1 cellular context compared by ENCODE assay signal in the genomic region with DNA sequence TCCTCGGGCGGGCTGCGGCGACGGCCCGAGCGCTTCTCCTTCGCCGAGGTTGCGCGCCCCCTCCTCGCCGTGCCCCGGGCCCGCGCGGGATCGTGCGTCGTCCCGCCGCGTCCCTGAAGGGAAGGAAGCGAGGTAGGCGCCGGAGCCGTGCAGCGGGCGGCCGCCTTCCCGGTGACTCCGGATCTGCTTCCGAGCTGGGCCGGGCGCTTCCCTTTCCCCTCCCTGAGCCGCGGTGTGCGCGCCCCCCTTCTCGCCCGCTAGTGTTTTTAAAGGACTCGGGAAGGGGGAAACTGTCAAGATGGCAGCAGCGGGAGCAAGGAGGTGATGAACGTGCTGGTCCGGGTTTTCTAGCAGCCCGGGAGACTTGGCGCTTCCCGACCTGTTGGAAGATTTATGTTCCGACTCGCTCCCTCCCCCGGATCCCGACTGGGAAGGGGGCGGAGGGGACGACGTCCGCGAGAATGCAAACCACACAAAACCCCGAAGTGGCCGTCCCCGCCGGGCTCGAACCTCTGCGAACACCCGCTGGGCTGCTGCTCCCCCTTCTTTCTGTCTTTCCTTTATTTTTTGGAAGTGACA.
TF ChIP-seq lines count a peak whose summit lies in the region.

No MANE protein-coding gene starts in this region.

TF ChIP-seq in K562, 482 proteins besides CTCF, POLR2A, EP300 and RAD21 (continued from another document and continues in another):
- TF ChIP-seq BRD4 (IDR thresholded peaks at IDR 0.05) (peak; percentile 55; the same call in 1 of the 2 replicates), ZNF239 (CRISPR knock-in tag; IDR thresholded peaks at IDR 0.05) (no peak), HMG20B (CRISPR knock-in tag; IDR thresholded peaks at IDR 0.05) (no peak), NFRKB (IDR thresholded peaks at IDR 0.05; ENCODE audit: low read depth) (peak; percentile 65; the same call in 1 of the 2 replicates), SAFB (IDR thresholded peaks at IDR 0.05; ENCODE audit: borderline replicate concordance, low read depth, low read length) (peak; percentile 71), EGR1 (conservative IDR thresholded peaks at IDR 0.05) (peak; percentile 70), TEAD1 (CRISPR knock-in tag; IDR thresholded peaks at IDR 0.05) (no peak), TEAD4 (IDR thresholded peaks at IDR 0.05; ENCODE audit: low read length) (no peak), TEAD4 (CRISPR knock-in tag; IDR thresholded peaks at IDR 0.05; ENCODE audit: borderline replicate concordance) (0 out of 2 replicates have a peak, but pooled peaks have one; percentile 15), E2F3 (CRISPR knock-in tag; IDR thresholded peaks at IDR 0.05) (0 out of 2 replicates have a peak, but pooled peaks have one; percentile 16), ILF3 (IDR thresholded peaks at IDR 0.05; ENCODE audit: borderline replicate concordance) (peak; percentile 42; the same call in 1 of the 2 replicates), MAZ (CRISPR knock-in tag; conservative IDR thresholded peaks at IDR 0.05 in 1 of 2, IDR thresholded peaks at IDR 0.05 in 1 of 2) (peak in 1 of 2 experiments; percentile 9; a peak in 3 of 4 replicates), TSC22D4 (tag; IDR thresholded peaks at IDR 0.05) (no peak), STAG1 (CRISPR knock-in tag; IDR thresholded peaks at IDR 0.05; ENCODE audit: borderline replicate concordance) (peak; percentile 11; the same call in 1 of the 2 replicates), POLR3G (IDR thresholded peaks at IDR 0.05; ENCODE audit: extremely low read depth, insufficient read length, insufficient replicate concordance) (no peak), L3MBTL2 (IDR thresholded peaks at IDR 0.05) (peak; percentile 76), JUND (IDR thresholded peaks at IDR 0.05; ENCODE audit: borderline replicate concordance, low read depth, low read length) (peak; percentile 28; the same call in 1 of the 2 replicates), JUND (tag; IDR thresholded peaks at IDR 0.05; ENCODE audit: borderline replicate concordance, low read depth, low read length) (no peak), MYC (IDR thresholded peaks at IDR 0.05; ENCODE audit: low read depth, low read length) (no peak), MYC (CRISPR knock-in tag; IDR thresholded peaks at IDR 0.05; ENCODE audit: borderline replicate concordance, low read depth) (peak; percentile 73; the same call in 1 of the 2 replicates), PCBP1 (IDR thresholded peaks at IDR 0.05; ENCODE audit: low read depth, low read length, poor library complexity, severe bottlenecking) (peak; percentile 69), ZFX (CRISPR knock-in tag; IDR thresholded peaks at IDR 0.05) (peak; percentile 56), TOE1 (IDR thresholded peaks at IDR 0.05; ENCODE audit: borderline replicate concordance) (peak; percentile 51; the same call in 1 of the 2 replicates), TOE1 (CRISPR knock-in tag; IDR thresholded peaks at IDR 0.05; ENCODE audit: borderline replicate concordance, low read depth) (no peak), MEIS2 (IDR thresholded peaks at IDR 0.05; ENCODE audit: partially characterized antibody) (peak; percentile 95), KLF16 (IDR thresholded peaks at IDR 0.05) (0 out of 2 replicates have a peak, but pooled peaks have one; percentile 32), ZNF561 (CRISPR knock-in tag; conservative IDR thresholded peaks at IDR 0.05) (no peak), NR2C1 (IDR thresholded peaks at IDR 0.05) (no peak), NR2C1 (tag; IDR thresholded peaks at IDR 0.05) (peak; percentile 34; the same call in 1 of the 2 replicates), TBP (optimal IDR thresholded peaks at IDR 0.05; ENCODE audit: low read depth, low read length) (peak; percentile 16), SIN3A (IDR thresholded peaks at IDR 0.05; ENCODE audit: borderline replicate concordance in 2 of 2, control insufficient read depth in 1 of 2, low read depth in 2 of 2, low read length in 2 of 2) (peak; percentile 39 to 56; a peak in 2 of 4 replicates), RNF2 (IDR thresholded peaks at IDR 0.05) (peak; percentile 45; the same call in 1 of the 2 replicates), SP1 (CRISPR knock-in tag; IDR thresholded peaks at IDR 0.05) (peak; percentile 54; the same call in 1 of the 2 replicates)
- TF ChIP-seq, protein P1, sequence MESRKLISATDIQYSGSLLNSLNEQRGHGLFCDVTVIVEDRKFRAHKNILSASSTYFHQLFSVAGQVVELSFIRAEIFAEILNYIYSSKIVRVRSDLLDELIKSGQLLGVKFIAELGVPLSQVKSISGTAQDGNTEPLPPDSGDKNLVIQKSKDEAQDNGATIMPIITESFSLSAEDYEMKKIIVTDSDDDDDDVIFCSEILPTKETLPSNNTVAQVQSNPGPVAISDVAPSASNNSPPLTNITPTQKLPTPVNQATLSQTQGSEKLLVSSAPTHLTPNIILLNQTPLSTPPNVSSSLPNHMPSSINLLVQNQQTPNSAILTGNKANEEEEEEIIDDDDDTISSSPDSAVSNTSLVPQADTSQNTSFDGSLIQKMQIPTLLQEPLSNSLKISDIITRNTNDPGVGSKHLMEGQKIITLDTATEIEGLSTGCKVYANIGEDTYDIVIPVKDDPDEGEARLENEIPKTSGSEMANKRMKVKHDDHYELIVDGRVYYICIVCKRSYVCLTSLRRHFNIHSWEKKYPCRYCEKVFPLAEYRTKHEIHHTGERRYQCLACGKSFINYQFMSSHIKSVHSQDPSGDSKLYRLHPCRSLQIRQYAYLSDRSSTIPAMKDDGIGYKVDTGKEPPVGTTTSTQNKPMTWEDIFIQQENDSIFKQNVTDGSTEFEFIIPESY (CRISPR knock-in tag; IDR thresholded peaks at IDR 0.05) = peak; percentile 10; the same call in 1 of the 2 replicates
- TF ChIP-seq, protein P2, sequence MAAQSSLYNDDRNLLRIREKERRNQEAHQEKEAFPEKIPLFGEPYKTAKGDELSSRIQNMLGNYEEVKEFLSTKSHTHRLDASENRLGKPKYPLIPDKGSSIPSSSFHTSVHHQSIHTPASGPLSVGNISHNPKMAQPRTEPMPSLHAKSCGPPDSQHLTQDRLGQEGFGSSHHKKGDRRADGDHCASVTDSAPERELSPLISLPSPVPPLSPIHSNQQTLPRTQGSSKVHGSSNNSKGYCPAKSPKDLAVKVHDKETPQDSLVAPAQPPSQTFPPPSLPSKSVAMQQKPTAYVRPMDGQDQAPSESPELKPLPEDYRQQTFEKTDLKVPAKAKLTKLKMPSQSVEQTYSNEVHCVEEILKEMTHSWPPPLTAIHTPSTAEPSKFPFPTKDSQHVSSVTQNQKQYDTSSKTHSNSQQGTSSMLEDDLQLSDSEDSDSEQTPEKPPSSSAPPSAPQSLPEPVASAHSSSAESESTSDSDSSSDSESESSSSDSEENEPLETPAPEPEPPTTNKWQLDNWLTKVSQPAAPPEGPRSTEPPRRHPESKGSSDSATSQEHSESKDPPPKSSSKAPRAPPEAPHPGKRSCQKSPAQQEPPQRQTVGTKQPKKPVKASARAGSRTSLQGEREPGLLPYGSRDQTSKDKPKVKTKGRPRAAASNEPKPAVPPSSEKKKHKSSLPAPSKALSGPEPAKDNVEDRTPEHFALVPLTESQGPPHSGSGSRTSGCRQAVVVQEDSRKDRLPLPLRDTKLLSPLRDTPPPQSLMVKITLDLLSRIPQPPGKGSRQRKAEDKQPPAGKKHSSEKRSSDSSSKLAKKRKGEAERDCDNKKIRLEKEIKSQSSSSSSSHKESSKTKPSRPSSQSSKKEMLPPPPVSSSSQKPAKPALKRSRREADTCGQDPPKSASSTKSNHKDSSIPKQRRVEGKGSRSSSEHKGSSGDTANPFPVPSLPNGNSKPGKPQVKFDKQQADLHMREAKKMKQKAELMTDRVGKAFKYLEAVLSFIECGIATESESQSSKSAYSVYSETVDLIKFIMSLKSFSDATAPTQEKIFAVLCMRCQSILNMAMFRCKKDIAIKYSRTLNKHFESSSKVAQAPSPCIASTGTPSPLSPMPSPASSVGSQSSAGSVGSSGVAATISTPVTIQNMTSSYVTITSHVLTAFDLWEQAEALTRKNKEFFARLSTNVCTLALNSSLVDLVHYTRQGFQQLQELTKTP (IDR thresholded peaks at IDR 0.05; ENCODE audit: low read depth in 1 of 2, partially characterized antibody in 2 of 2) = peak in 1 of 2 experiments; percentile 41
- TF ChIP-seq, protein P3, sequence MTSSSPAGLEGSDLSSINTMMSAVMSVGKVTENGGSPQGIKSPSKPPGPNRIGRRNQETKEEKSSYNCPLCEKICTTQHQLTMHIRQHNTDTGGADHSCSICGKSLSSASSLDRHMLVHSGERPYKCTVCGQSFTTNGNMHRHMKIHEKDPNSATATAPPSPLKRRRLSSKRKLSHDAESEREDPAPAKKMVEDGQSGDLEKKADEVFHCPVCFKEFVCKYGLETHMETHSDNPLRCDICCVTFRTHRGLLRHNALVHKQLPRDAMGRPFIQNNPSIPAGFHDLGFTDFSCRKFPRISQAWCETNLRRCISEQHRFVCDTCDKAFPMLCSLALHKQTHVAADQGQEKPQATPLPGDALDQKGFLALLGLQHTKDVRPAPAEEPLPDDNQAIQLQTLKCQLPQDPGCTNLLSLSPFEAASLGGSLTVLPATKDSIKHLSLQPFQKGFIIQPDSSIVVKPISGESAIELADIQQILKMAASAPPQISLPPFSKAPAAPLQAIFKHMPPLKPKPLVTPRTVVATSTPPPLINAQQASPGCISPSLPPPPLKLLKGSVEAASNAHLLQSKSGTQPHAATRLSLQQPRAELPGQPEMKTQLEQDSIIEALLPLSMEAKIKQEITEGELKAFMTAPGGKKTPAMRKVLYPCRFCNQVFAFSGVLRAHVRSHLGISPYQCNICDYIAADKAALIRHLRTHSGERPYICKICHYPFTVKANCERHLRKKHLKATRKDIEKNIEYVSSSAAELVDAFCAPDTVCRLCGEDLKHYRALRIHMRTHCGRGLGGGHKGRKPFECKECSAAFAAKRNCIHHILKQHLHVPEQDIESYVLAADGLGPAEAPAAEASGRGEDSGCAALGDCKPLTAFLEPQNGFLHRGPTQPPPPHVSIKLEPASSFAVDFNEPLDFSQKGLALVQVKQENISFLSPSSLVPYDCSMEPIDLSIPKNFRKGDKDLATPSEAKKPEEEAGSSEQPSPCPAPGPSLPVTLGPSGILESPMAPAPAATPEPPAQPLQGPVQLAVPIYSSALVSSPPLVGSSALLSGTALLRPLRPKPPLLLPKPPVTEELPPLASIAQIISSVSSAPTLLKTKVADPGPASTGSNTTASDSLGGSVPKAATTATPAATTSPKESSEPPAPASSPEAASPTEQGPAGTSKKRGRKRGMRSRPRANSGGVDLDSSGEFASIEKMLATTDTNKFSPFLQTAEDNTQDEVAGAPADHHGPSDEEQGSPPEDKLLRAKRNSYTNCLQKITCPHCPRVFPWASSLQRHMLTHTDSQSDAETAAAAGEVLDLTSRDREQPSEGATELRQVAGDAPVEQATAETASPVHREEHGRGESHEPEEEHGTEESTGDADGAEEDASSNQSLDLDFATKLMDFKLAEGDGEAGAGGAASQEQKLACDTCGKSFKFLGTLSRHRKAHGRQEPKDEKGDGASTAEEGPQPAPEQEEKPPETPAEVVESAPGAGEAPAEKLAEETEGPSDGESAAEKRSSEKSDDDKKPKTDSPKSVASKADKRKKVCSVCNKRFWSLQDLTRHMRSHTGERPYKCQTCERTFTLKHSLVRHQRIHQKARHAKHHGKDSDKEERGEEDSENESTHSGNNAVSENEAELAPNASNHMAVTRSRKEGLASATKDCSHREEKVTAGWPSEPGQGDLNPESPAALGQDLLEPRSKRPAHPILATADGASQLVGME (CRISPR knock-in tag; IDR thresholded peaks at IDR 0.05) = 0 out of 2 replicates have a peak, but pooled peaks have one; percentile 40
- TF ChIP-seq, protein P4, sequence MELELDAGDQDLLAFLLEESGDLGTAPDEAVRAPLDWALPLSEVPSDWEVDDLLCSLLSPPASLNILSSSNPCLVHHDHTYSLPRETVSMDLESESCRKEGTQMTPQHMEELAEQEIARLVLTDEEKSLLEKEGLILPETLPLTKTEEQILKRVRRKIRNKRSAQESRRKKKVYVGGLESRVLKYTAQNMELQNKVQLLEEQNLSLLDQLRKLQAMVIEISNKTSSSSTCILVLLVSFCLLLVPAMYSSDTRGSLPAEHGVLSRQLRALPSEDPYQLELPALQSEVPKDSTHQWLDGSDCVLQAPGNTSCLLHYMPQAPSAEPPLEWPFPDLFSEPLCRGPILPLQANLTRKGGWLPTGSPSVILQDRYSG (tag; conservative IDR thresholded peaks at IDR 0.05; ENCODE audit: low read depth) = no peak
- TF ChIP-seq, protein P5, sequence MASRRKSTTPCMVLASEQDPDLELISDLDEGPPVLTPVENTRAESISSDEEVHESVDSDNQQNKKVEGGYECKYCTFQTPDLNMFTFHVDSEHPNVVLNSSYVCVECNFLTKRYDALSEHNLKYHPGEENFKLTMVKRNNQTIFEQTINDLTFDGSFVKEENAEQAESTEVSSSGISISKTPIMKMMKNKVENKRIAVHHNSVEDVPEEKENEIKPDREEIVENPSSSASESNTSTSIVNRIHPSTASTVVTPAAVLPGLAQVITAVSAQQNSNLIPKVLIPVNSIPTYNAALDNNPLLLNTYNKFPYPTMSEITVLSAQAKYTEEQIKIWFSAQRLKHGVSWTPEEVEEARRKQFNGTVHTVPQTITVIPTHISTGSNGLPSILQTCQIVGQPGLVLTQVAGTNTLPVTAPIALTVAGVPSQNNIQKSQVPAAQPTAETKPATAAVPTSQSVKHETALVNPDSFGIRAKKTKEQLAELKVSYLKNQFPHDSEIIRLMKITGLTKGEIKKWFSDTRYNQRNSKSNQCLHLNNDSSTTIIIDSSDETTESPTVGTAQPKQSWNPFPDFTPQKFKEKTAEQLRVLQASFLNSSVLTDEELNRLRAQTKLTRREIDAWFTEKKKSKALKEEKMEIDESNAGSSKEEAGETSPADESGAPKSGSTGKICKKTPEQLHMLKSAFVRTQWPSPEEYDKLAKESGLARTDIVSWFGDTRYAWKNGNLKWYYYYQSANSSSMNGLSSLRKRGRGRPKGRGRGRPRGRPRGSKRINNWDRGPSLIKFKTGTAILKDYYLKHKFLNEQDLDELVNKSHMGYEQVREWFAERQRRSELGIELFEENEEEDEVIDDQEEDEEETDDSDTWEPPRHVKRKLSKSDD (conservative IDR thresholded peaks at IDR 0.05; ENCODE audit: low read length) = no peak
- TF ChIP-seq, protein P6, sequence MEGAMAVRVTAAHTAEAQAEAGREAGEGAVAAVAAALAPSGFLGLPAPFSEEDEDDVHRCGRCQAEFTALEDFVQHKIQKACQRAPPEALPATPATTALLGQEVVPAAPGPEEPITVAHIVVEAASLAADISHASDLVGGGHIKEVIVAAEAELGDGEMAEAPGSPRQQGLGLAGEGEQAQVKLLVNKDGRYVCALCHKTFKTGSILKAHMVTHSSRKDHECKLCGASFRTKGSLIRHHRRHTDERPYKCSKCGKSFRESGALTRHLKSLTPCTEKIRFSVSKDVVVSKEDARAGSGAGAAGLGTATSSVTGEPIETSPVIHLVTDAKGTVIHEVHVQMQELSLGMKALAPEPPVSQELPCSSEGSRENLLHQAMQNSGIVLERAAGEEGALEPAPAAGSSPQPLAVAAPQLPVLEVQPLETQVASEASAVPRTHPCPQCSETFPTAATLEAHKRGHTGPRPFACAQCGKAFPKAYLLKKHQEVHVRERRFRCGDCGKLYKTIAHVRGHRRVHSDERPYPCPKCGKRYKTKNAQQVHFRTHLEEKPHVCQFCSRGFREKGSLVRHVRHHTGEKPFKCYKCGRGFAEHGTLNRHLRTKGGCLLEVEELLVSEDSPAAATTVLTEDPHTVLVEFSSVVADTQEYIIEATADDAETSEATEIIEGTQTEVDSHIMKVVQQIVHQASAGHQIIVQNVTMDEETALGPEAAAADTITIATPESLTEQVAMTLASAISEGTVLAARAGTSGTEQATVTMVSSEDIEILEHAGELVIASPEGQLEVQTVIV (CRISPR knock-in tag; IDR thresholded peaks at IDR 0.05; ENCODE audit: borderline replicate concordance) = no peak
